ENCODE assay signal across 14 cellular contexts in genomic region chr13:85755123-85755522, GRCh38. TPM values are rescaled to one million over a fixed set of nuclear protein-coding genes. Genes with fewer than 3 reads are reported as not detected.
"Had no signal": no experiment of that assay in that cellular context is flagged by ENCODE, and none has a peak within 500 bp of the region (broad histone marks: within the 10 kb centered on the region; RNA-seq: fewer than 3 reads in every experiment).

No MANE protein-coding gene starts in this region.

- FAIRE-seq: RCC 7860 had no signal

- DNase-seq: NCI-H1092, NCI-H1436 treated with DMSO at 0.1 percent for 48 hours, NCI-H1694, NCI-H187 treated with DMSO at 0.1 percent for 48 hours, NCI-H2029 treated with DMSO at 0.1 percent for 48 hours, NCI-H2171 treated with DMSO at 0.1 percent for 48 hours, NCI-H524, NCI-H526 treated with DMSO at 0.1 percent for 48 hours, NCI-H748 treated with DMSO at 0.1 percent for 48 hours, RPMI8226, SHP77 had no signal

RNA-seq across cellular contexts. Expression of gene SLITRK6, which starts 44.1 kb away (rescaled TPM):
- total RNA-seq: LHCN-M2; T-helper 1 cell treated with Interleukin-12 subunit alpha and Interleukin-12 subunit beta and Interleukin-4 antibody, amounts not matched to agents 30 ng/mL and 1 ng/mL, for 36 hours had no signal
